Comparison of ENCODE assay signal across 8 cellular contexts in genomic region chr4:108036252-108036651, GRCh38. TPM values are rescaled to one million over a fixed set of nuclear protein-coding genes. Genes with fewer than 3 reads are reported as not detected.
DNase-seq lines count a peak whose midpoint lies in the region; ATAC-seq and TF ChIP-seq lines count a peak whose summit lies in the region.

No MANE protein-coding gene starts in this region.

- H3K9ac ChIP-seq in PC-3 (ENCODE audit: low read length) = no peak overlapping the region

- no peaks in the 10 kb centered on the region for H3K9me2 ChIP-seq in PC-3 (replicated peaks; ENCODE audit: low read length)

- CTCF ChIA-PET in PC-3 (lab: Charles Lee) = no interaction called here

- ATAC-seq in HG02588 (IDR thresholded peaks at IDR 0.05; ENCODE audit: unreplicated experiment) (peak; percentile 93), PC-3 (no peak)

- intact Hi-C loops in PC-3 (cut with micrococcal nuclease) = loop anchor here (10.0 kb wide), 1 partner anchor 1441 kb away; no protein-coding TSS in a partner anchor

- no peaks in the 10 kb centered on the region for H3K27me3 ChIP-seq in PC-3 (ENCODE audit: low read length)

- DNase-seq in GM12864 (ENCODE audit: low read depth) (peak; percentile 53), SKM-1 (lab: John Stamatoyannopoulos, UW; ENCODE audit: unreplicated experiment) (peak; percentile 37), PC-3 (no peak), dermis blood vessel endothelial cell (no peak), NCI-H2171 treated with DMSO at 0.1 percent for 48 hours (lab: John Stamatoyannopoulos, UW) (no peak), DMS79 (lab: John Stamatoyannopoulos, UW) (no peak)
- peak; percentile 51 for DNase-seq in activated naive CD8-positive, alpha-beta T cell treated with anti-CD3 and anti-CD28 coated beads, Interleukin-2, amount 50 U/mL, for 16 hours (ENCODE audit: low read depth, low spot score)

- H3K9me3 ChIP-seq in PC-3 (ENCODE audit: low read length) = no peaks in the 10 kb centered on the region

- no peak for TF ChIP-seq CTCF in GM12864 (IDR thresholded peaks at IDR 0.05; ENCODE audit: low read depth, low read length, missing control alignments)
- no peak for TF ChIP-seq CTCF in PC-3 (conservative IDR thresholded peaks at IDR 0.05; ENCODE audit: low read depth, low read length)

- no peaks in the 10 kb centered on the region for H3K79me2 ChIP-seq in PC-3 (ENCODE audit: low read length)

- no peaks in the 10 kb centered on the region for H4K20me1 ChIP-seq in PC-3 (ENCODE audit: low read length)

- H3F3A ChIP-seq in PC-3 (ENCODE audit: low read length, unreplicated experiment) = no peaks in the 10 kb centered on the region

- H3K4me1 ChIP-seq in PC-3 (ENCODE audit: insufficient read depth, low read length) = no peaks in the 10 kb centered on the region

- no peaks in the 10 kb centered on the region for H3K36me3 ChIP-seq in PC-3 (ENCODE audit: low read depth, low read length)

- no peak overlapping the region for H2AFZ ChIP-seq in PC-3 (ENCODE audit: low read length)

- no peak overlapping the region for H3K4me2 ChIP-seq in PC-3 (ENCODE audit: low read length)

- POLR2A ChIA-PET in PC-3 (lab: Charles Lee; ENCODE audit: unreplicated experiment) = no interaction called here

- BruUV-seq in PC-3 (replicated peaks; lab: Mats Ljungman, UMichigan) = no TSS peak

- no peak overlapping the region for H3K27ac ChIP-seq in PC-3 (ENCODE audit: low read length)

- H3K4me3 ChIP-seq in GM12864 (ENCODE audit: low read depth, low read length) (no peak overlapping the region), PC-3 (ENCODE audit: low read length) (no peak overlapping the region)

RNA-seq across cellular contexts. Expression of gene HADH, which starts 46.6 kb away (rescaled TPM):
- total RNA-seq in PC-3 (2014; rRNA removed) = 10.8 and 17.5 TPM in 2 replicates
- total RNA-seq in dermis blood vessel endothelial cell = 6.3 and 18.0 TPM in 2 replicates

Comparison
In these comparisons a context has a peak if more than half of its experiments do, and no peak if none do; other contexts are left out.
1. DNase-seq: peak in GM12864 (single experiment), SKM-1 (single experiment) and activated naive CD8-positive, alpha-beta T cell treated with anti-CD3 and anti-CD28 coated beads, Interleukin-2, amount 50 U/mL, for 16 hours (single experiment); none in PC-3 (single experiment), dermis blood vessel endothelial cell (single experiment), NCI-H2171 treated with DMSO at 0.1 percent for 48 hours (single experiment) and DMS79 (single experiment).